Comparison of ENCODE assay signal across 1 cellular context in the genomic region with DNA sequence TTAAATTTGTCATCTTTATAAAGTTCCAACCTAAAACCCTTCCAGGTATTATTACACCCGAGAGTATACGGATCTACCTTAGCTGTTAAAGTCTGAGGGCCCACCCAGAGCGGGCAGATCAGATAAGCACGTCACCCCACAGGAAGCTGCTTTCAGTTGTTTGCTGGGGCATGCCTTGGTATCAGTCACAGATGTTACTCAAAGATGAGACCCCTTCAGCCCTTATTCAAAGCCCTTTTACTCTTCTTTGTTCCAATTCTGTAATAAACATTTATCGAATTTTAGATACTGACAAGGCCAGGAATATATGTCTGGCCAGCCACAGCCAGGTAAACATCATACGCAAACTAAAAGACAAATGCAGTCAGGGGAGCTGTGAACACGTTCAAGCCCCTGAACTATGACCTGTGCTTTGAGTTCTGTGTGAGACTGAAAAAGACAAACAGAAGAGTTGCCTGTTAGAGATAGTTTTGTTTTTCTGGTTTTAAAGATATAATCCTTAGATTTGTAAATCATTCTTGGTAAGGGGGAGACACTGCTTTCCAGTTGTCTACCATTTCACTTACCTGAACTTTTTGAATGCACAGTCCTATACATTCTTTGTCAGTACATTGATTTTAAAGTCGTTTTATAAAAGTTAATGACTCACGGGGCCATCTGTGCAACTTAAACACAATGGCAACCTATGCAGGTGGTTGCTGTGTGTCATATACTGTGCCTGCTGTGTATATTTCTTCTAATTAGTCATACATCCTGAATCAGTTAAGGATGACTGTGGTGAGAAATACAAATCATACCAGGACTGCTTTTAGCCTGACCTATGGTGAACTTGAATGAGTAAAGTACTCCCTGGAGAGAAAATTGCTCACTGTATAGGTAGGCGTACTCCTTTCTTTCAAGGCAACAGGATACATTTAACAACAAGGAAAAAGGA.
TF ChIP-seq lines count a peak whose summit lies in the region.

No MANE protein-coding gene starts in this region.

TF ChIP-seq in K562, 482 proteins besides CTCF, POLR2A, EP300 and RAD21 (continued from another document and continues in another):
- TF ChIP-seq, protein P1, sequence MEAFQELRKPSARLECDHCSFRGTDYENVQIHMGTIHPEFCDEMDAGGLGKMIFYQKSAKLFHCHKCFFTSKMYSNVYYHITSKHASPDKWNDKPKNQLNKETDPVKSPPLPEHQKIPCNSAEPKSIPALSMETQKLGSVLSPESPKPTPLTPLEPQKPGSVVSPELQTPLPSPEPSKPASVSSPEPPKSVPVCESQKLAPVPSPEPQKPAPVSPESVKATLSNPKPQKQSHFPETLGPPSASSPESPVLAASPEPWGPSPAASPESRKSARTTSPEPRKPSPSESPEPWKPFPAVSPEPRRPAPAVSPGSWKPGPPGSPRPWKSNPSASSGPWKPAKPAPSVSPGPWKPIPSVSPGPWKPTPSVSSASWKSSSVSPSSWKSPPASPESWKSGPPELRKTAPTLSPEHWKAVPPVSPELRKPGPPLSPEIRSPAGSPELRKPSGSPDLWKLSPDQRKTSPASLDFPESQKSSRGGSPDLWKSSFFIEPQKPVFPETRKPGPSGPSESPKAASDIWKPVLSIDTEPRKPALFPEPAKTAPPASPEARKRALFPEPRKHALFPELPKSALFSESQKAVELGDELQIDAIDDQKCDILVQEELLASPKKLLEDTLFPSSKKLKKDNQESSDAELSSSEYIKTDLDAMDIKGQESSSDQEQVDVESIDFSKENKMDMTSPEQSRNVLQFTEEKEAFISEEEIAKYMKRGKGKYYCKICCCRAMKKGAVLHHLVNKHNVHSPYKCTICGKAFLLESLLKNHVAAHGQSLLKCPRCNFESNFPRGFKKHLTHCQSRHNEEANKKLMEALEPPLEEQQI (IDR thresholded peaks at IDR 0.05), result no peak
- TF ChIP-seq IRF2 (CRISPR knock-in tag; IDR thresholded peaks at IDR 0.05) (no peak), KAT8 (IDR thresholded peaks at IDR 0.05; ENCODE audit: low read depth) (no peak), ZNF507 (tag; conservative IDR thresholded peaks at IDR 0.05) (no peak), STAT5A (IDR thresholded peaks at IDR 0.05; ENCODE audit: borderline replicate concordance, low read length) (peak; percentile 8; the same call in 1 of the 2 replicates), SRF (CRISPR knock-in tag; IDR thresholded peaks at IDR 0.05) (no peak), POLR3G (IDR thresholded peaks at IDR 0.05; ENCODE audit: extremely low read depth, insufficient read length, insufficient replicate concordance) (no peak), NR2C2 (CRISPR knock-in tag; IDR thresholded peaks at IDR 0.05) (no peak), NR2C2 (tag; IDR thresholded peaks at IDR 0.05) (peak; percentile 43; the same call in 1 of the 2 replicates), BCLAF1 (IDR thresholded peaks at IDR 0.05; ENCODE audit: borderline replicate concordance in 1 of 2, control insufficient read depth in 1 of 2, low read depth in 2 of 2, low read length in 1 of 2) (no peak), GATA2 (CRISPR knock-in tag; IDR thresholded peaks at IDR 0.05) (0 out of 2 replicates have a peak, but pooled peaks have one; percentile 9), TBL1XR1 (IDR thresholded peaks at IDR 0.05; ENCODE audit: low read length in 2 of 2) (no peak), SRSF1 (IDR thresholded peaks at IDR 0.05; ENCODE audit: low read depth, low read length) (no peak), ZNF175 (CRISPR knock-in tag; IDR thresholded peaks at IDR 0.05; ENCODE audit: low read depth) (no peak), NCOA1 (IDR thresholded peaks at IDR 0.05; ENCODE audit: low read depth) (no peak), BRF1 (IDR thresholded peaks at IDR 0.05; ENCODE audit: borderline replicate concordance, extremely low read depth, insufficient read length) (no peak), HDAC6 (IDR thresholded peaks at IDR 0.05; ENCODE audit: low read depth, low read length) (no peak), MYC (IDR thresholded peaks at IDR 0.05; ENCODE audit: low read depth, low read length) (no peak), MYC (CRISPR knock-in tag; IDR thresholded peaks at IDR 0.05; ENCODE audit: borderline replicate concordance, low read depth) (no peak), GTF3C2 (IDR thresholded peaks at IDR 0.05; ENCODE audit: borderline replicate concordance, extremely low read depth, insufficient read length) (no peak), NEUROD1 (IDR thresholded peaks at IDR 0.05; ENCODE audit: borderline replicate concordance, low read depth, low read length, partially characterized antibody) (no peak), ZNF436 (CRISPR knock-in tag; IDR thresholded peaks at IDR 0.05) (no peak), ZBED1 (IDR thresholded peaks at IDR 0.05) (no peak), CBX3 (IDR thresholded peaks at IDR 0.05; ENCODE audit: borderline replicate concordance in 1 of 2, low read length in 2 of 2) (no peak), PTTG1 (tag; IDR thresholded peaks at IDR 0.05; ENCODE audit: low read depth) (no peak), ARID3B (CRISPR knock-in tag; IDR thresholded peaks at IDR 0.05; ENCODE audit: borderline replicate concordance) (no peak), CBX5 (IDR thresholded peaks at IDR 0.05; ENCODE audit: borderline replicate concordance, low read depth) (no peak), ZNF583 (CRISPR knock-in tag; IDR thresholded peaks at IDR 0.05) (no peak), FOSL1 (tag; conservative IDR thresholded peaks at IDR 0.05) (peak; percentile 95), ZNF830 (CRISPR knock-in tag; IDR thresholded peaks at IDR 0.05) (no peak), ZNF778 (CRISPR knock-in tag; IDR thresholded peaks at IDR 0.05) (no peak), MYNN (IDR thresholded peaks at IDR 0.05) (no peak), MYNN (CRISPR knock-in tag; IDR thresholded peaks at IDR 0.05) (no peak), HNRNPL (IDR thresholded peaks at IDR 0.05; ENCODE audit: low read depth, low read length) (no peak), ZNF239 (CRISPR knock-in tag; IDR thresholded peaks at IDR 0.05) (peak; percentile 42), ZNF76 (CRISPR knock-in tag; IDR thresholded peaks at IDR 0.05; ENCODE audit: borderline replicate concordance) (no peak), KLF6 (CRISPR knock-in tag; IDR thresholded peaks at IDR 0.05; ENCODE audit: borderline replicate concordance) (no peak), PHF21A (IDR thresholded peaks at IDR 0.05; ENCODE audit: borderline replicate concordance, low read depth) (no peak), HMBOX1 (IDR thresholded peaks at IDR 0.05) (peak; percentile 74), MYBL2 (IDR thresholded peaks at IDR 0.05; ENCODE audit: low read depth) (no peak), MYBL2 (CRISPR knock-in tag; IDR thresholded peaks at IDR 0.05; ENCODE audit: borderline replicate concordance) (no peak), ERF (CRISPR knock-in tag; IDR thresholded peaks at IDR 0.05) (no peak), ZNF408 (CRISPR knock-in tag; IDR thresholded peaks at IDR 0.05; ENCODE audit: low read depth) (no peak), SAFB (IDR thresholded peaks at IDR 0.05; ENCODE audit: borderline replicate concordance, low read depth, low read length) (no peak), ZNF354B (CRISPR knock-in tag; IDR thresholded peaks at IDR 0.05) (no peak), ZNF41 (CRISPR knock-in tag; conservative IDR thresholded peaks at IDR 0.05) (no peak), ZNF253 (CRISPR knock-in tag; conservative IDR thresholded peaks at IDR 0.05) (no peak)
- TF ChIP-seq, protein P2, sequence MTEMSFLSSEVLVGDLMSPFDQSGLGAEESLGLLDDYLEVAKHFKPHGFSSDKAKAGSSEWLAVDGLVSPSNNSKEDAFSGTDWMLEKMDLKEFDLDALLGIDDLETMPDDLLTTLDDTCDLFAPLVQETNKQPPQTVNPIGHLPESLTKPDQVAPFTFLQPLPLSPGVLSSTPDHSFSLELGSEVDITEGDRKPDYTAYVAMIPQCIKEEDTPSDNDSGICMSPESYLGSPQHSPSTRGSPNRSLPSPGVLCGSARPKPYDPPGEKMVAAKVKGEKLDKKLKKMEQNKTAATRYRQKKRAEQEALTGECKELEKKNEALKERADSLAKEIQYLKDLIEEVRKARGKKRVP (CRISPR knock-in tag; IDR thresholded peaks at IDR 0.05), result no peak
- TF ChIP-seq, protein P3, sequence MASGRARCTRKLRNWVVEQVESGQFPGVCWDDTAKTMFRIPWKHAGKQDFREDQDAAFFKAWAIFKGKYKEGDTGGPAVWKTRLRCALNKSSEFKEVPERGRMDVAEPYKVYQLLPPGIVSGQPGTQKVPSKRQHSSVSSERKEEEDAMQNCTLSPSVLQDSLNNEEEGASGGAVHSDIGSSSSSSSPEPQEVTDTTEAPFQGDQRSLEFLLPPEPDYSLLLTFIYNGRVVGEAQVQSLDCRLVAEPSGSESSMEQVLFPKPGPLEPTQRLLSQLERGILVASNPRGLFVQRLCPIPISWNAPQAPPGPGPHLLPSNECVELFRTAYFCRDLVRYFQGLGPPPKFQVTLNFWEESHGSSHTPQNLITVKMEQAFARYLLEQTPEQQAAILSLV (tag; IDR thresholded peaks at IDR 0.05), result no peak
